ENCODE assay signal across 1 cellular context in the genomic region with DNA sequence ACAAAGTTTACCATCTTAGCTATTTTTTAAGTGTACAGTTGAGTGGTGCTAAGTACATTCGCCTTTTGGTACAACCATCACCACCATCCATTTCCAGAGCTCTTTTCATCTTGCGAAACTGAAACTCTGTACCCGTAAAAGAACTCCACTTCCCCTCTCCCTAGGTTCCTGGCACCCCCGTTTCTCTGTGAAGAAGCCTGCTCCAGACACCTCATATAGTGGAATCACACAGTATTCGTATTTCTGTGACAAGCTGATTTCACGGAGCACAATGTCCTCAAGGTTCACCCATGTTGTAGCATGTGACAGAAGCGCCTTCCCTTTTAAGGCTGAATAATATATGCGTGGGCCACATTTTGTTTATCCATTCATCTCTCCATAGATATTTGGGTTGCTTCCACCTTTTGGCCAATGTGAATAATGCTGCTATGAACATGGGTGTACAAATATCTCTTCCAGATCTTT.
TF ChIP-seq lines count a peak whose summit lies in the region.

No MANE protein-coding gene starts in this region.

TF ChIP-seq in SK-N-SH, 30 proteins besides CTCF, POLR2A, EP300 and RAD21 (continued from another document):
- TF ChIP-seq MEF2A (IDR thresholded peaks at IDR 0.05; ENCODE audit: borderline replicate concordance, low read depth) (no peak), IRF3 (IDR thresholded peaks at IDR 0.05; ENCODE audit: low read depth, low read length) (no peak), TEAD4 (IDR thresholded peaks at IDR 0.05; ENCODE audit: borderline replicate concordance, insufficient read depth) (no peak), MXI1 (IDR thresholded peaks at IDR 0.05; ENCODE audit: low read depth, low read length) (no peak), YY1 (IDR thresholded peaks at IDR 0.05; ENCODE audit: low read depth) (no peak), POLR2AphosphoS5 (IDR thresholded peaks at IDR 0.05; ENCODE audit: low read depth, low read length) (no peak), TCF12 (IDR thresholded peaks at IDR 0.05) (no peak), CHD2 (IDR thresholded peaks at IDR 0.05; ENCODE audit: low read length, partially characterized antibody) (no peak), GATA2 (CRISPR knock-in tag; IDR thresholded peaks at IDR 0.05) (no peak), ELF1 (IDR thresholded peaks at IDR 0.05) (no peak)
- TF ChIP-seq, protein P1, sequence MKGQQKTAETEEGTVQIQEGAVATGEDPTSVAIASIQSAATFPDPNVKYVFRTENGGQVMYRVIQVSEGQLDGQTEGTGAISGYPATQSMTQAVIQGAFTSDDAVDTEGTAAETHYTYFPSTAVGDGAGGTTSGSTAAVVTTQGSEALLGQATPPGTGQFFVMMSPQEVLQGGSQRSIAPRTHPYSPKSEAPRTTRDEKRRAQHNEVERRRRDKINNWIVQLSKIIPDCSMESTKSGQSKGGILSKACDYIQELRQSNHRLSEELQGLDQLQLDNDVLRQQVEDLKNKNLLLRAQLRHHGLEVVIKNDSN (IDR thresholded peaks at IDR 0.05; ENCODE audit: borderline replicate concordance, low read depth), result no peak
- TF ChIP-seq, protein P2, sequence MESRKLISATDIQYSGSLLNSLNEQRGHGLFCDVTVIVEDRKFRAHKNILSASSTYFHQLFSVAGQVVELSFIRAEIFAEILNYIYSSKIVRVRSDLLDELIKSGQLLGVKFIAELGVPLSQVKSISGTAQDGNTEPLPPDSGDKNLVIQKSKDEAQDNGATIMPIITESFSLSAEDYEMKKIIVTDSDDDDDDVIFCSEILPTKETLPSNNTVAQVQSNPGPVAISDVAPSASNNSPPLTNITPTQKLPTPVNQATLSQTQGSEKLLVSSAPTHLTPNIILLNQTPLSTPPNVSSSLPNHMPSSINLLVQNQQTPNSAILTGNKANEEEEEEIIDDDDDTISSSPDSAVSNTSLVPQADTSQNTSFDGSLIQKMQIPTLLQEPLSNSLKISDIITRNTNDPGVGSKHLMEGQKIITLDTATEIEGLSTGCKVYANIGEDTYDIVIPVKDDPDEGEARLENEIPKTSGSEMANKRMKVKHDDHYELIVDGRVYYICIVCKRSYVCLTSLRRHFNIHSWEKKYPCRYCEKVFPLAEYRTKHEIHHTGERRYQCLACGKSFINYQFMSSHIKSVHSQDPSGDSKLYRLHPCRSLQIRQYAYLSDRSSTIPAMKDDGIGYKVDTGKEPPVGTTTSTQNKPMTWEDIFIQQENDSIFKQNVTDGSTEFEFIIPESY (IDR thresholded peaks at IDR 0.05; ENCODE audit: borderline replicate concordance, low read depth), result no peak
- TF ChIP-seq, protein P3, sequence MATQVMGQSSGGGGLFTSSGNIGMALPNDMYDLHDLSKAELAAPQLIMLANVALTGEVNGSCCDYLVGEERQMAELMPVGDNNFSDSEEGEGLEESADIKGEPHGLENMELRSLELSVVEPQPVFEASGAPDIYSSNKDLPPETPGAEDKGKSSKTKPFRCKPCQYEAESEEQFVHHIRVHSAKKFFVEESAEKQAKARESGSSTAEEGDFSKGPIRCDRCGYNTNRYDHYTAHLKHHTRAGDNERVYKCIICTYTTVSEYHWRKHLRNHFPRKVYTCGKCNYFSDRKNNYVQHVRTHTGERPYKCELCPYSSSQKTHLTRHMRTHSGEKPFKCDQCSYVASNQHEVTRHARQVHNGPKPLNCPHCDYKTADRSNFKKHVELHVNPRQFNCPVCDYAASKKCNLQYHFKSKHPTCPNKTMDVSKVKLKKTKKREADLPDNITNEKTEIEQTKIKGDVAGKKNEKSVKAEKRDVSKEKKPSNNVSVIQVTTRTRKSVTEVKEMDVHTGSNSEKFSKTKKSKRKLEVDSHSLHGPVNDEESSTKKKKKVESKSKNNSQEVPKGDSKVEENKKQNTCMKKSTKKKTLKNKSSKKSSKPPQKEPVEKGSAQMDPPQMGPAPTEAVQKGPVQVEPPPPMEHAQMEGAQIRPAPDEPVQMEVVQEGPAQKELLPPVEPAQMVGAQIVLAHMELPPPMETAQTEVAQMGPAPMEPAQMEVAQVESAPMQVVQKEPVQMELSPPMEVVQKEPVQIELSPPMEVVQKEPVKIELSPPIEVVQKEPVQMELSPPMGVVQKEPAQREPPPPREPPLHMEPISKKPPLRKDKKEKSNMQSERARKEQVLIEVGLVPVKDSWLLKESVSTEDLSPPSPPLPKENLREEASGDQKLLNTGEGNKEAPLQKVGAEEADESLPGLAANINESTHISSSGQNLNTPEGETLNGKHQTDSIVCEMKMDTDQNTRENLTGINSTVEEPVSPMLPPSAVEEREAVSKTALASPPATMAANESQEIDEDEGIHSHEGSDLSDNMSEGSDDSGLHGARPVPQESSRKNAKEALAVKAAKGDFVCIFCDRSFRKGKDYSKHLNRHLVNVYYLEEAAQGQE (IDR thresholded peaks at IDR 0.05; ENCODE audit: low read depth, low read length), result no peak
